11 cellular contexts compared by ENCODE assay signal in genomic region chr5:171310816-171311697, GRCh38. TPM values are rescaled to one million over a fixed set of nuclear protein-coding genes. Genes with fewer than 3 reads are reported as not detected.
A peak's percentile ranks its signal among the peaks of the same experiment; 100 is the strongest.
DNase-seq lines count a peak whose midpoint lies in the region; ATAC-seq and TF ChIP-seq lines count a peak whose summit lies in the region.
"Had no signal": no experiment of that assay in that cellular context is flagged by ENCODE, and none has a peak within 500 bp of the region (broad histone marks: within the 10 kb centered on the region; RNA-seq: fewer than 3 reads in every experiment).

No MANE protein-coding gene starts in this region.

- H3K27me3 ChIP-seq in iPS-15b (ENCODE audit: control insufficient read depth, insufficient read depth, low read length) (peaks cover 95% of the 10 kb centered on the region), stomach (peaks cover 85 to 100% (median 99%) of the 10 kb centered on the region in 3 donors)

- no peak for TF ChIP-seq CTCF in stomach (IDR thresholded peaks at IDR 0.05)
- no peak for TF ChIP-seq CTCF in MCF 10A (IDR thresholded peaks at IDR 0.05; ENCODE audit: unreplicated experiment)

- H3K4me1 ChIP-seq in iPS-15b (ENCODE audit: control insufficient read depth, insufficient read depth, low read length) (peaks cover 5% of the 10 kb centered on the region), stomach (peaks cover 52 to 81% (median 71%) of the 10 kb centered on the region in 4 donors)

- BruUV-seq in MCF 10A (replicated peaks; lab: Mats Ljungman, UMichigan) = no TSS peak

- H3K9me3 Mint-ChIP-seq in MCF 10A (ENCODE audit: unreplicated experiment) = peaks cover 16% of the 10 kb centered on the region
- no peaks in the 10 kb centered on the region for H3K9me3 Mint-ChIP-seq in activated naive CD4-positive, alpha-beta T cell treated with anti-CD3 and anti-CD28 coated beads for 36 hours

- peak; percentile 35 to 46 for DNase-seq in activated T-cell treated with anti-CD3 and anti-CD28 coated beads, Interleukin-2, amount 50 U/mL, for 48 hours
- DNase-seq in activated T-cell treated with anti-CD3 and anti-CD28 coated beads for 4 hours (no peak), SW480 (ENCODE audit: low spot score) (peak; percentile 64), stomach (no peak), MCF 10A (ENCODE audit: unreplicated experiment) (no peak)
- no peak for DNase-seq in activated naive CD4-positive, alpha-beta T cell treated with anti-CD3 and anti-CD28 coated beads for 36 hours

- H3K4me3 Mint-ChIP-seq in MCF 10A (ENCODE audit: unreplicated experiment) = no peak overlapping the region
- H3K4me3 Mint-ChIP-seq in activated naive CD4-positive, alpha-beta T cell treated with anti-CD3 and anti-CD28 coated beads for 36 hours = no peak overlapping the region

- H3K27me3 Mint-ChIP-seq in MCF 10A (ENCODE audit: insufficient read depth, unreplicated experiment) = peaks cover 13% of the 10 kb centered on the region
- peaks cover 62% of the 10 kb centered on the region for H3K27me3 Mint-ChIP-seq in activated naive CD4-positive, alpha-beta T cell treated with anti-CD3 and anti-CD28 coated beads for 36 hours (ENCODE audit: low read depth)

- no peak for TF ChIP-seq POLR2A in stomach (IDR thresholded peaks at IDR 0.05)

- no peak overlapping the region for H3K27ac ChIP-seq in stomach
- H3K27ac ChIP-seq: pancreas had no signal

- 1 to 4% (median 3%) methylated on average over 32 to 78 of the region's 78 CpGs for WGBS in stomach, 5 donors

- CTCF ChIA-PET in MCF 10A (lab: Yijun Ruan, JAX) = interaction anchor here (0.9 kb wide), 1 partner anchor 103 kb away, joined by 3 read pairs; no protein-coding TSS in a partner anchor
- CTCF ChIA-PET in activated naive CD4-positive, alpha-beta T cell treated with anti-CD3 and anti-CD28 coated beads for 36 hours (lab: Charles Lee) = no interaction called here

- no peak overlapping the region for H3K9ac ChIP-seq in iPS-15b (ENCODE audit: low read depth, low read length)

- peak overlapping the region; percentile 35 for H3K4me3 ChIP-seq in iPS-15b (ENCODE audit: low read depth, low read length)
- peak overlapping the region in 3 of 4 donors; percentile 12 to 48 (median 39) for H3K4me3 ChIP-seq in stomach

- H3K36me3 ChIP-seq in iPS-15b (ENCODE audit: control insufficient read depth, insufficient read depth, low read length) (no peaks in the 10 kb centered on the region), stomach (no peaks in the 10 kb centered on the region)
- H3K36me3 ChIP-seq: pancreas had no signal

- peaks cover 9% of the 10 kb centered on the region for H3K4me1 Mint-ChIP-seq in MCF 10A (ENCODE audit: insufficient read depth, unreplicated experiment)
- peaks cover 26% of the 10 kb centered on the region for H3K4me1 Mint-ChIP-seq in activated naive CD4-positive, alpha-beta T cell treated with anti-CD3 and anti-CD28 coated beads for 36 hours (ENCODE audit: low read depth)

- TF ChIP-seq EP300 in stomach (IDR thresholded peaks at IDR 0.05) = no peak

- ATAC-seq in GM21717 (IDR thresholded peaks at IDR 0.05; ENCODE audit: unreplicated experiment) = no peak

- H3K27ac Mint-ChIP-seq in MCF 10A (ENCODE audit: low read depth, unreplicated experiment) = no peak overlapping the region
- no peak overlapping the region for H3K27ac Mint-ChIP-seq in activated naive CD4-positive, alpha-beta T cell treated with anti-CD3 and anti-CD28 coated beads for 36 hours

- intact Hi-C loops in stomach (cut with DNase I; ENCODE audit: low total_unique reads) = no loop called here
- intact Hi-C loops in MCF 10A (cut with micrococcal nuclease) = no loop called here
- intact Hi-C loops in activated naive CD4-positive, alpha-beta T cell treated with anti-CD3 and anti-CD28 coated beads for 36 hours (cut with micrococcal nuclease) = no loop called here

- POLR2A ChIA-PET in MCF 10A (lab: Yijun Ruan, JAX) = no interaction called here

- no peaks in the 10 kb centered on the region for H3K9me3 ChIP-seq in iPS-15b (ENCODE audit: control insufficient read depth, insufficient read depth, low read length)
- H3K9me3 ChIP-seq in stomach = peaks cover 0 to 10% (median 0%) of the 10 kb centered on the region in 4 donors
- H3K9me3 ChIP-seq: pancreas had no signal

- H3K36me3 Mint-ChIP-seq in MCF 10A (ENCODE audit: insufficient read depth, unreplicated experiment) = no peaks in the 10 kb centered on the region
- H3K36me3 Mint-ChIP-seq in activated naive CD4-positive, alpha-beta T cell treated with anti-CD3 and anti-CD28 coated beads for 36 hours (ENCODE audit: low read depth) = peaks cover 2% of the 10 kb centered on the region

RNA-seq across cellular contexts. Expression of gene TLX3, which starts 2.0 kb away (rescaled TPM):
- total RNA-seq in stomach (not detected), MCF 10A (2022) (not detected in 2 replicates)
- polyA plus RNA-seq in stomach = not detected
- not detected for total RNA-seq in activated naive CD4-positive, alpha-beta T cell treated with anti-CD3 and anti-CD28 coated beads for 36 hours
- total RNA-seq: dermis microvascular lymphatic vessel endothelial cell, pancreas, ureter had no signal
- polyA plus RNA-seq: pancreas had no signal

Comparison
In these comparisons a context has a peak if more than half of its experiments do, and no peak if none do; other contexts are left out.
1. DNase-seq: peak in activated T-cell treated with anti-CD3 and anti-CD28 coated beads, Interleukin-2, amount 50 U/mL, for 48 hours (2 of 2) and SW480 (single experiment); none in activated T-cell treated with anti-CD3 and anti-CD28 coated beads for 4 hours (single experiment), stomach (single experiment), MCF 10A (single experiment) and activated naive CD4-positive, alpha-beta T cell treated with anti-CD3 and anti-CD28 coated beads for 36 hours (single experiment).